Comparison of ENCODE assay signal across 8 cellular contexts in the genomic region with DNA sequence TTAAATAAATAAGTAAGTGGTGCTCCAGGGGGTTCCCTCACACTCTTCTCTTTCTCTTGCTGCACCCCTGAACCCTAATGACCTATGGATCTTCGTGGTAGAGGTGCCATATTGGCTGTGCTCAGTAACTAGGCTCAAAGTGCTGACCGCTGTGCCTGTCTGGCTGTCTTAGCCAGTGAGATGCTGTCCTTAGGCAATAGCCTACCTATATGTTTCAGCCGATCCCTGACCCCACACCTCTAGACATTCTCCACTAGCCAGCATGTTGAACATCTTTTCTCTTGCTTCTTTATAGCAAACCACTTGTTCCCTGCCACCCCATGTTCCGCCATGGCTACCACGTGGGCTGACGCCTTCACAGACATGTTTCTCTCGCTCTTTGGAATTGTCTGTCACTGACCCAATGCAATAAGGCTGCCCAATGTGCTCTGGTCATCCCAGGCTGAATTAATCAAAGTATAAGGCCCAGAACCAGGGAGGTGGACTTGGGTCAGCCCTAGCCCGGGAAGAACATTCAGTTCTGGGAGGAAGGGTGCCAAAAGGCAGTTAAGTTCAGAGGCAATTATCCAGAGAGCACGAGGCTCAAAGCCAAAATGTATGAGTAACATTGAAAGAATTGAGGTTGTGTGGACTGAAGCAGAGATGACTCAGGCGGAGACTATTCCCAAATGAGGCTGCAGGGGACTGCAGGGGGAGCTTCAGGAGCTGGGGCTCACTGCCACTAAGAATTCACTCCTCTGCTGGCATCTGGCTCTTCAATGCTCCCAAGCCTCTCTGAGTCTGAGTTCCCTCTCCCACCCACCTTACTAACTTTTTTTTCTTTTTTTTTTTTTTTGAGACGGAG. TPM values are rescaled to one million over a fixed set of nuclear protein-coding genes. Genes with fewer than 3 reads are reported as not detected.
DNase-seq lines count a peak whose midpoint lies in the region; ATAC-seq and TF ChIP-seq lines count a peak whose summit lies in the region.

No MANE protein-coding gene starts in this region.

- no peaks in the 10 kb centered on the region for H3K9me3 ChIP-seq in stomach

- 59 to 64% (median 61%) methylated on average over 10 to 11 of the region's 11 CpGs for WGBS in stomach, 5 donors

- TF ChIP-seq CTCF in astrocyte of the cerebellum (IDR thresholded peaks at IDR 0.05; ENCODE audit: low read depth, low read length, missing control alignments), result peak; percentile 55
- peak in 1 of 7 experiments; percentile 9 for TF ChIP-seq CTCF in stomach (IDR thresholded peaks at IDR 0.05)

- TF ChIP-seq POLR2A in stomach (IDR thresholded peaks at IDR 0.05), result no peak

- H3K4me3 ChIP-seq in astrocyte of the cerebellum (ENCODE audit: low read depth, low read length) (no peak overlapping the region), stomach (no peak overlapping the region)

- H3K36me3 ChIP-seq in stomach, result no peaks in the 10 kb centered on the region

- peak overlapping the region in 4 of 5 donors; percentile 70 to 83 (median 80) for H3K27ac ChIP-seq in stomach

- peak; percentile 96 for TF ChIP-seq EP300 in stomach (IDR thresholded peaks at IDR 0.05)

- intact Hi-C loops in stomach (cut with DNase I; ENCODE audit: low total_unique reads), result no loop called here

- DNase-seq in HPDE6-E6E7 (ENCODE audit: extremely low spot score) (peak; percentile 80), astrocyte of the cerebellum (ENCODE audit: low read depth) (peak; percentile 98), iPS DF 19.7 (ENCODE audit: low read depth, low spot score) (peak; percentile 57), stomach (peak; percentile 46), NCI-H1436 treated with DMSO at 0.1 percent for 48 hours (lab: John Stamatoyannopoulos, UW) (no peak), NCI-H69 (lab: John Stamatoyannopoulos, UW) (no peak)

- in situ Hi-C loops in astrocyte of the cerebellum (cut with HindIII; ENCODE audit: low sequenced_read_pairs), result no loop called here

- no peaks in the 10 kb centered on the region for H3K27me3 ChIP-seq in stomach

- ATAC-seq in GM19467 (IDR thresholded peaks at IDR 0.05; ENCODE audit: unreplicated experiment) (no peak), HG02852 (IDR thresholded peaks at IDR 0.05; ENCODE audit: unreplicated experiment) (no peak)

- H3K4me1 ChIP-seq in stomach, result peaks cover 0 to 34% (median 19%) of the 10 kb centered on the region in 4 donors

RNA-seq across cellular contexts. Expression of a gene that starts 28.7 kb away (rescaled TPM):
- total RNA-seq in stomach, result 10 to 100 TPM; 37.1 to 59.6 (median 47.3) TPM
- 10 to 100 TPM in 1 of 3 donors, 1 to 10 TPM in 2; 6.8 to 30.2 (median 10.0) TPM for polyA plus RNA-seq in stomach

Comparison
In these comparisons a context has a peak if more than half of its experiments do, and no peak if none do; other contexts are left out.
1. DNase-seq: peak in HPDE6-E6E7 (single experiment), astrocyte of the cerebellum (single experiment), iPS DF 19.7 (single experiment) and stomach (single experiment); none in NCI-H1436 treated with DMSO at 0.1 percent for 48 hours (single experiment) and NCI-H69 (single experiment).